17 cellular contexts compared by ENCODE assay signal in the genomic region with DNA sequence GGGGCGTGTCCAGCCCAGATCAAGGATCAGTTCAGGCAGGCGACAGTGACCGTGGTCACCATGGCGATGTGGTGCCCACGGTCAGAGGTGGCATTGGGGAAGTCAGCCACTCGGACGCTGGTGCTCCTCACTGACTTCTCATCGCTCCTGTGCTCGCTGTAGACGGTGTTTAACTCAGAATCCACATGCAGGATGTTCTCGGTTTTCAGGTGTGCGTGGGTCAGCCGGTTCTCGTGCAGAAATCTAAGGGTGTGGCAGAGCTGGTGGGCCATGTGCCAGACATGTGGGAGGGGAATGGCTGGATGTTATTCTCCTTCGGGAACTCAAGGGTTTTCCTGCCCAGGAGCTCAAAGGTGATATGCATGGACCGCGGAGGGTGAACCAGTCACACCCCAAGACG. TPM values are rescaled to one million over a fixed set of nuclear protein-coding genes. Genes with fewer than 3 reads are reported as not detected.
"Had no signal": no experiment of that assay in that cellular context is flagged by ENCODE, and none has a peak within 500 bp of the region (broad histone marks: within the 10 kb centered on the region; RNA-seq: fewer than 3 reads in every experiment).

No MANE protein-coding gene starts in this region.

- H3K4me3 ChIP-seq: left lung, lung had no signal

- H3K9me3 Mint-ChIP-seq: activated CD4-positive, alpha-beta T cell treated with anti-CD3 and anti-CD28 coated beads, Interleukin-2, amount 10 ng/mL, durations not matched to agents 24 days and 14 days; activated T-helper 2 cell treated with anti-CD3 and anti-CD28 coated beads, Interferon-gamma antibody, Interleukin-2, Interleukin-4, amounts not matched to agents 10 μg/mL and 5 μg/mL and 100 μg/mL, durations not matched to agents 14 hours and 24 hours and 36 hours had no signal

- H3K9me3 ChIP-seq: prostate gland, thyroid gland, upper lobe of right lung had no signal

- H3K27me3 ChIP-seq: foreskin keratinocyte, thyroid gland, upper lobe of right lung had no signal

- H3K4me1 Mint-ChIP-seq: activated CD4-positive, alpha-beta T cell treated with anti-CD3 and anti-CD28 coated beads, Interleukin-2, amount 10 ng/mL, durations not matched to agents 24 days and 14 days had no signal

- H3K36me3 ChIP-seq: left lung, prostate gland, thyroid gland, upper lobe of right lung had no signal

- H3K27ac Mint-ChIP-seq: activated CD4-positive, alpha-beta memory T cell treated with anti-CD3 and anti-CD28 coated beads, Interleukin-2, amount 10 ng/mL, durations not matched to agents 7 days and 5 days; activated T-helper 2 cell treated with anti-CD3 and anti-CD28 coated beads, Interferon-gamma antibody, Interleukin-2, Interleukin-4, amounts not matched to agents 10 μg/mL and 5 μg/mL and 100 μg/mL, durations not matched to agents 14 hours and 24 hours and 36 hours had no signal

- H3K4me1 ChIP-seq: foreskin keratinocyte, left lung, prostate gland, thyroid gland, upper lobe of right lung had no signal

- H3K27ac ChIP-seq: foreskin keratinocyte, left lung, prostate gland, thyroid gland, upper lobe of right lung had no signal

- H3K27me3 Mint-ChIP-seq: activated CD4-positive, alpha-beta memory T cell treated with anti-CD3 and anti-CD28 coated beads, Interleukin-2, amount 10 ng/mL, durations not matched to agents 7 days and 5 days had no signal

- H3K36me3 Mint-ChIP-seq: naive thymus-derived CD4-positive, alpha-beta T cell had no signal

- DNase-seq: kidney glomerular epithelial cell had no signal

RNA-seq across cellular contexts. Expression of a gene that starts 11.7 kb away (rescaled TPM):
- total RNA-seq: activated CD4-positive, alpha-beta memory T cell treated with anti-CD3 and anti-CD28 coated beads, Interleukin-2, amount 10 ng/mL, durations not matched to agents 7 days and 5 days; activated CD4-positive, alpha-beta T cell treated with anti-CD3 and anti-CD28 coated beads, Interleukin-2, amount 10 ng/mL, durations not matched to agents 24 days and 14 days; activated T-helper 2 cell treated with anti-CD3 and anti-CD28 coated beads, Interferon-gamma antibody, Interleukin-2, Interleukin-4, amounts not matched to agents 10 μg/mL and 5 μg/mL and 100 μg/mL, durations not matched to agents 14 hours and 24 hours and 36 hours; dermis blood vessel endothelial cell; foreskin keratinocyte; glomerular endothelial cell; left lung; lung; mesenteric fat pad; mucosa of gallbladder; naive thymus-derived CD4-positive, alpha-beta T cell; osteoblast; prostate gland; subcutaneous adipose tissue; upper lobe of right lung had no signal
- polyA plus RNA-seq: foreskin keratinocyte; lung; naive thymus-derived CD4-positive, alpha-beta T cell had no signal

RNA-seq across cellular contexts. Expression of a gene that starts 12.2 kb away (rescaled TPM):
- total RNA-seq: activated CD4-positive, alpha-beta memory T cell treated with anti-CD3 and anti-CD28 coated beads, Interleukin-2, amount 10 ng/mL, durations not matched to agents 7 days and 5 days; activated CD4-positive, alpha-beta T cell treated with anti-CD3 and anti-CD28 coated beads, Interleukin-2, amount 10 ng/mL, durations not matched to agents 24 days and 14 days; foreskin keratinocyte; glomerular endothelial cell; left lung; lung; mesenteric fat pad; mucosa of gallbladder; osteoblast; subcutaneous adipose tissue; upper lobe of right lung had no signal
- polyA plus RNA-seq: foreskin keratinocyte; lung; naive thymus-derived CD4-positive, alpha-beta T cell had no signal

RNA-seq across cellular contexts. Expression of a gene that starts 16.4 kb away (rescaled TPM):
- total RNA-seq: activated CD4-positive, alpha-beta memory T cell treated with anti-CD3 and anti-CD28 coated beads, Interleukin-2, amount 10 ng/mL, durations not matched to agents 7 days and 5 days; activated CD4-positive, alpha-beta T cell treated with anti-CD3 and anti-CD28 coated beads, Interleukin-2, amount 10 ng/mL, durations not matched to agents 24 days and 14 days; activated T-helper 2 cell treated with anti-CD3 and anti-CD28 coated beads, Interferon-gamma antibody, Interleukin-2, Interleukin-4, amounts not matched to agents 10 μg/mL and 5 μg/mL and 100 μg/mL, durations not matched to agents 14 hours and 24 hours and 36 hours; dermis blood vessel endothelial cell; foreskin keratinocyte; glomerular endothelial cell; left lung; mesenteric fat pad; mucosa of gallbladder; naive thymus-derived CD4-positive, alpha-beta T cell; osteoblast; prostate gland; subcutaneous adipose tissue; upper lobe of right lung had no signal
- polyA plus RNA-seq: foreskin keratinocyte; naive thymus-derived CD4-positive, alpha-beta T cell had no signal

RNA-seq across cellular contexts. Expression of a gene that starts 28.6 kb away (rescaled TPM):
- total RNA-seq: activated CD4-positive, alpha-beta memory T cell treated with anti-CD3 and anti-CD28 coated beads, Interleukin-2, amount 10 ng/mL, durations not matched to agents 7 days and 5 days; activated CD4-positive, alpha-beta T cell treated with anti-CD3 and anti-CD28 coated beads, Interleukin-2, amount 10 ng/mL, durations not matched to agents 24 days and 14 days; activated T-helper 2 cell treated with anti-CD3 and anti-CD28 coated beads, Interferon-gamma antibody, Interleukin-2, Interleukin-4, amounts not matched to agents 10 μg/mL and 5 μg/mL and 100 μg/mL, durations not matched to agents 14 hours and 24 hours and 36 hours; dermis blood vessel endothelial cell; foreskin keratinocyte; glomerular endothelial cell; left lung; lung; mesenteric fat pad; mucosa of gallbladder; osteoblast; prostate gland; upper lobe of right lung had no signal
- polyA plus RNA-seq: foreskin keratinocyte; lung; naive thymus-derived CD4-positive, alpha-beta T cell had no signal

RNA-seq across cellular contexts. Expression of a gene that starts 41.0 kb away (rescaled TPM):
- total RNA-seq: activated CD4-positive, alpha-beta T cell treated with anti-CD3 and anti-CD28 coated beads, Interleukin-2, amount 10 ng/mL, durations not matched to agents 24 days and 14 days; activated T-helper 2 cell treated with anti-CD3 and anti-CD28 coated beads, Interferon-gamma antibody, Interleukin-2, Interleukin-4, amounts not matched to agents 10 μg/mL and 5 μg/mL and 100 μg/mL, durations not matched to agents 14 hours and 24 hours and 36 hours; dermis blood vessel endothelial cell; foreskin keratinocyte; mesenteric fat pad had no signal
- polyA plus RNA-seq: foreskin keratinocyte; naive thymus-derived CD4-positive, alpha-beta T cell had no signal
